1 cellular context compared by ENCODE assay signal in the genomic region with DNA sequence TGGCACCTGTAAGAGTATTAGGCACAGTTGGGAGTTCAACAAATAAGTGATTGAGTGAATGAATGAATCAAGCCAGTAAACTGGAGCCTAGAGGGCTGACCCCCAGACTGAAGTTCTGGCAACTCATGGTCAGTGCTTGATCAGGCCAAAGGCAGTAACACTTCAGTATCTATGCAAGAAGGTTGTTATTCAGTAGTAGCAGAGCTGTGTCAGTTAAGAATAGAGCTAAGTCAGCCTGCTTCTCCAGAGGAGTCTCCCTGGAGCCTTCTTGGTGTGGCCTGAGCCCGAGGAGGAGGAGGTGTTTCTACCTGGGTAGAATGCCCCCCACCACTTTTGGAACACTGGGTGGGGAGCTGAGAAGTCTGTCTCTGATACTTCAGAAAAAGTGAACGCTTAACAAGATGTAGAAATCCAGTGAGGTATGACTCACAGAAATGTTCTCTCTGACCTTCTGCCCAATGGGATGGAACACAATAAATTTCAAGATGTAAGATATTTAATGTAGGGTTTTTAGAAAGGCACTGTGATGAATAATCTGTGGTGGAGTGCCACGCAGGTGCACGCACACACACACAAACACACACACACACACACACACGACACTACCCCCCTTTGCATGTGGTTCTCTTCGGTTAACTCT.
TF ChIP-seq lines count a peak whose summit lies in the region.

No MANE protein-coding gene starts in this region.

TF ChIP-seq in SK-N-SH treated with all-trans-retinoic acid at 6 μM for 48 hours, 23 proteins besides CTCF, POLR2A, EP300 and RAD21 (continued from another document):
- TF ChIP-seq, protein P1, sequence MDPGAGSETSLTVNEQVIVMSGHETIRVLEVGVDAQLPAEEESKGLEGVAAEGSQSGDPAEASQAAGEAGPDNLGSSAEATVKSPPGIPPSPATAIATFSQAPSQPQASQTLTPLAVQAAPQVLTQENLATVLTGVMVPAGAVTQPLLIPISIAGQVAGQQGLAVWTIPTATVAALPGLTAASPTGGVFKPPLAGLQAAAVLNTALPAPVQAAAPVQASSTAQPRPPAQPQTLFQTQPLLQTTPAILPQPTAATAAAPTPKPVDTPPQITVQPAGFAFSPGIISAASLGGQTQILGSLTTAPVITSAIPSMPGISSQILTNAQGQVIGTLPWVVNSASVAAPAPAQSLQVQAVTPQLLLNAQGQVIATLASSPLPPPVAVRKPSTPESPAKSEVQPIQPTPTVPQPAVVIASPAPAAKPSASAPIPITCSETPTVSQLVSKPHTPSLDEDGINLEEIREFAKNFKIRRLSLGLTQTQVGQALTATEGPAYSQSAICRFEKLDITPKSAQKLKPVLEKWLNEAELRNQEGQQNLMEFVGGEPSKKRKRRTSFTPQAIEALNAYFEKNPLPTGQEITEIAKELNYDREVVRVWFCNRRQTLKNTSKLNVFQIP (CRISPR knock-in tag; IDR thresholded peaks at IDR 0.05; ENCODE audit: borderline replicate concordance, low read depth), result no peak
TF ChIP-seq in SK-N-SH treated with all-trans-retinoic acid at 6 μM for 48 hours: peak in this region for 0.
